Comparison of ENCODE assay signal across 8 cellular contexts in the genomic region with DNA sequence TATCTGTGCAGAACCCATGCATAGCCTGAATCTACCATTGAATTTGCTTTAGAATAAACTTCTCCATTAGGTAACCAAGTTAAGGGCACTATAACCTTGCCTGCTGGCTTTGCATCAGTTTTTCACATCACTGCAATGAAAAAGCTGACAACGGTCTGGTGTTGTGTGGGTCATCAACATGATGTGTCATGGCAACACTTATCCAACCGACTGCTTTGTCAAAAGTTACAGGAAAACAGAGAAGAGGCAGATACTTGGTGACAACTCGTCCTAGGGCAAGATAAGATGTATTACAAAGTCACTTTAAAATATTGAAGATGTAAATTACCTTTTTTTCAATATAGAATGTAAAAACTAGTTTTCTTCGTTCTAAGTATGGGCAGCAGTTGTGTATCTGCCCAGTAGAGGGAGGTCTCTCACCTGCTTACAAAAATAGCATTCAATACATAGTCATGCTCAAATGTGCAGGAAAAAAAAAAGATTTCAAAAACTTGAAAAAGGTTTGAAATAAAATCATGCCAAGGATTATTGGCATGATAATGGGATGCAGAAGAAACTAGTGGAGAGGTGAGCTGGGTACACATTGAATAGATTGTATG.
DNase-seq lines count a peak whose midpoint lies in the region; ATAC-seq and TF ChIP-seq lines count a peak whose summit lies in the region.

No MANE protein-coding gene starts in this region.

- TF ChIP-seq CTCF in astrocyte of the cerebellum (IDR thresholded peaks at IDR 0.05; ENCODE audit: low read depth, low read length, missing control alignments), result peak; percentile 82

- no peak overlapping the region for H3K4me3 ChIP-seq in astrocyte of the cerebellum (ENCODE audit: low read depth, low read length)

- ATAC-seq in HG03175 (IDR thresholded peaks at IDR 0.05; ENCODE audit: unreplicated experiment), result peak; percentile 68
- no peak for ATAC-seq in GM19023 (IDR thresholded peaks at IDR 0.05; ENCODE audit: unreplicated experiment)

- in situ Hi-C loops in astrocyte of the cerebellum (cut with HindIII; ENCODE audit: low sequenced_read_pairs), result loop anchor here (5.0 kb wide), 1 partner anchor 153 kb away; no protein-coding TSS in a partner anchor

- DNase-seq in EH (ENCODE audit: low read depth) (peak; percentile 46), astrocyte of the cerebellum (ENCODE audit: low read depth) (peak; percentile 27), lung microvascular endothelial cell (ENCODE audit: low read depth in 2 of 2) (peak; percentile 58 to 64), NCI-H524 treated with DMSO at 0.1 percent for 48 hours (lab: John Stamatoyannopoulos, UW) (no peak)
- no peak for DNase-seq in activated CD8-positive, alpha-beta memory T cell treated with anti-CD3 and anti-CD28 coated beads, Interleukin-2, amount 50 U/mL, for 48 hours
- DNase-seq in stimulated activated CD4-positive, alpha-beta T cell treated with anti-CD3 and anti-CD28 coated beads, Interleukin-4, amount 100 ng/mL, for 4 hours, result no peak

Comparison
In these comparisons a context has a peak if more than half of its experiments do, and no peak if none do; other contexts are left out.
1. DNase-seq: peak in EH (single experiment), astrocyte of the cerebellum (single experiment) and lung microvascular endothelial cell (2 of 2); none in activated CD8-positive, alpha-beta memory T cell treated with anti-CD3 and anti-CD28 coated beads, Interleukin-2, amount 50 U/mL, for 48 hours (single experiment), stimulated activated CD4-positive, alpha-beta T cell treated with anti-CD3 and anti-CD28 coated beads, Interleukin-4, amount 100 ng/mL, for 4 hours (0 of 2) and NCI-H524 treated with DMSO at 0.1 percent for 48 hours (single experiment).